Comparison of ENCODE assay signal across 8 cellular contexts in genomic region chr6:83853968-83854501, GRCh38. TPM values are rescaled to one million over a fixed set of nuclear protein-coding genes. Genes with fewer than 3 reads are reported as not detected.
DNase-seq lines count a peak whose midpoint lies in the region; TF ChIP-seq lines count a peak whose summit lies in the region.

No MANE protein-coding gene starts in this region.

- no peak for DNase-seq in activated naive CD4-positive, alpha-beta T cell treated with anti-CD3 and anti-CD28 coated beads for 36 hours
- no peak for DNase-seq in activated naive CD4-positive, alpha-beta T cell treated with Interleukin-2 at 50 U/mL for 16 hours
- DNase-seq in SK-N-DZ (ENCODE audit: low spot score) (peak; percentile 67), AML-193 (lab: John Stamatoyannopoulos, UW) (no peak), GM13976 (ENCODE audit: low spot score) (no peak), SIG-M5 (lab: John Stamatoyannopoulos, UW) (no peak)

- TF ChIP-seq CTCF in GM13976 (IDR thresholded peaks at IDR 0.05; ENCODE audit: borderline replicate concordance, control extremely low read depth, extremely low read depth, insufficient read depth, missing control alignments), result no peak

- peaks cover 12% of the 10 kb centered on the region for H3K4me1 Mint-ChIP-seq in activated naive CD4-positive, alpha-beta T cell treated with anti-CD3 and anti-CD28 coated beads for 36 hours (ENCODE audit: low read depth)

- H3K27me3 Mint-ChIP-seq in activated naive CD4-positive, alpha-beta T cell treated with anti-CD3 and anti-CD28 coated beads for 36 hours (ENCODE audit: low read depth), result peaks cover 60% of the 10 kb centered on the region

- H3K4me3 ChIP-seq in iPS-11a (ENCODE audit: low read depth, low read length), result peak overlapping the region; percentile 42

- in situ Hi-C loops in GM13976 (cut with MboI; ENCODE audit: low sequenced_read_pairs, unreplicated experiment), result no loop called here

- H3K9me3 Mint-ChIP-seq in activated naive CD4-positive, alpha-beta T cell treated with anti-CD3 and anti-CD28 coated beads for 36 hours, result no peaks in the 10 kb centered on the region

- intact Hi-C loops in activated naive CD4-positive, alpha-beta T cell treated with anti-CD3 and anti-CD28 coated beads for 36 hours (cut with micrococcal nuclease), result no loop called here

- no peak overlapping the region for H3K27ac Mint-ChIP-seq in activated naive CD4-positive, alpha-beta T cell treated with anti-CD3 and anti-CD28 coated beads for 36 hours

- CTCF ChIA-PET in activated naive CD4-positive, alpha-beta T cell treated with anti-CD3 and anti-CD28 coated beads for 36 hours (lab: Charles Lee), result no interaction called here

- peak overlapping the region; percentile 79 for H3K27ac ChIP-seq in temporal lobe (ENCODE audit: low read depth, low read length)

- H3K36me3 Mint-ChIP-seq in activated naive CD4-positive, alpha-beta T cell treated with anti-CD3 and anti-CD28 coated beads for 36 hours (ENCODE audit: low read depth), result no peaks in the 10 kb centered on the region

- peak overlapping the region; percentile 65 for H3K4me3 Mint-ChIP-seq in activated naive CD4-positive, alpha-beta T cell treated with anti-CD3 and anti-CD28 coated beads for 36 hours

RNA-seq across cellular contexts. Expression of gene RIPPLY2, which starts 0.9 kb away (rescaled TPM):
- total RNA-seq in activated naive CD4-positive, alpha-beta T cell treated with anti-CD3 and anti-CD28 coated beads for 36 hours, result not detected
- polyA plus RNA-seq in SK-N-DZ (2014; cell fraction: cytosol; rRNA removed), result 21.8 and 27.0 TPM in 2 replicates
- 11.6 and 16.2 TPM in 2 replicates for polyA plus RNA-seq in SK-N-DZ (2014; cell fraction: nucleus; rRNA removed)
- total RNA-seq in temporal lobe, result 8.1 TPM

RNA-seq across cellular contexts. Expression of gene CYB5R4, which starts 5.5 kb away (rescaled TPM):
- total RNA-seq in activated naive CD4-positive, alpha-beta T cell treated with anti-CD3 and anti-CD28 coated beads for 36 hours, result 10 to 100 TPM; 23.5 to 24.5 TPM
- polyA plus RNA-seq in SK-N-DZ (2014; cell fraction: cytosol; rRNA removed), result 15.2 and 15.4 TPM in 2 replicates
- 20.8 and 25.6 TPM in 2 replicates for polyA plus RNA-seq in SK-N-DZ (2014; cell fraction: nucleus; rRNA removed)
- 11.8 TPM for total RNA-seq in temporal lobe
